In the genomic region with DNA sequence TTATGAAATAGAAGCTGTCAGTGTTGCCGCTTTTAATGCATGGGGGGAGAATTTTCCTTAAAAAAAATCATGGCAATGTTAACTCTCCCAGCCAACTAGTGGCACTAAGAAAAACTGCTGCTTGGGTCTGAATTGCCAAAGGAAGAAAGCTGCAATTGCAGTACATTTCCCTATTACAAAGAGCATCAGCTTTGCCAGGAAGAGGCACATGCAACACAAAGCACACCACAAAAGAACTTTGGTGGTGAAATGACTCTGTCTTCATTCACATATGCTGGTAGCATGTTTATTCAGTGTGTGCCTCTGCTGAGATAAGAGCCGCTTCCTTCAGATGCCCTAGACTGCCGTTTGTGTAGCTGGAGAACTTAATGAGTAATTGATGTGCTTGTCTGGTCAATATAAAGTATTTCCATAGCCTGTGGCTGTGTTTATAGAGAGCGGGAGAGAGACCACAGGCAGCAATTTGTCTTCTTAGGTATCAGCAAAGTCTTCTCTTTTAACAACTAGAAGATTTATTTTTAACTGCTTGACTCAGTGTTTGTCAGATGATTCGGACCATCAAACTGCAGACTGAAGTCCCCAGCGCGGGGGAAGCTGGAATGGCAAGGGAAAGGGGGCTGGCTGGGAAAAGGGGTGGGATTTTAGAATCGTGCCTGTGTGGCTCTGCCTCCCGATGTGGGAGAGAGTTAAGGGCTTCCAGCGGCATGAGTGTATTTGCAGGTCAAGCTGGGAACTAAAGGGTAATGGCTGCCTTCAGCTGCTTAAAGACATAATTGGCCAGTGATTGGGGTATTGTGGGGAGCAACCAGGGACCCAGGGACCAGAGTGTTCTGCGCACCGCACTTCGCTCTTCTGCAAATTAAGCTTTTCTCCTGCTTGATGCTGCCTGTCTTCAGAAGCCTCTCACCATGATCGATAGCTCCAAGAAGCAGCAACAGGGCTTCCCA, we compare ENCODE assay signal across 9 cellular contexts.
DNase-seq lines count a peak whose midpoint lies in the region; ATAC-seq and TF ChIP-seq lines count a peak whose summit lies in the region.
"Had no signal": no experiment of that assay in that cellular context is flagged by ENCODE, and none has a peak within 500 bp of the region (broad histone marks: within the 10 kb centered on the region; RNA-seq: fewer than 3 reads in every experiment).

No MANE protein-coding gene starts in this region.

- 57% methylated on average over 14 of the region's 14 CpGs for WGBS in lower leg skin, 2 donors

- no peaks in the 10 kb centered on the region for H3K9me3 ChIP-seq in BE2C

- no peaks in the 10 kb centered on the region for H3K27me3 ChIP-seq in BE2C

- TF ChIP-seq POLR2A in lower leg skin (IDR thresholded peaks at IDR 0.05): no peak

- H3K4me3 ChIP-seq in BE2C (ENCODE audit: low read depth, low read length) (peak overlapping the region; percentile 61), lower leg skin (ENCODE audit: low read depth, poor library complexity, severe bottlenecking) (no peak overlapping the region)

- peak overlapping the region; percentile 23; the same call in 1 of the 2 replicates for H3K27ac ChIP-seq in VCaP
- H3K27ac ChIP-seq: HL-60 had no signal

- H3K4me1 ChIP-seq in BE2C: 0 out of 2 replicates have a peak, but pooled peaks cover 3% of the 10 kb centered on the region

- no peaks in the 10 kb centered on the region for H3K36me3 ChIP-seq in BE2C

- intact Hi-C loops in Right ventricle myocardium superior (cut with DNase I) (loop anchor here (10.0 kb wide), 1 partner anchor 91 kb away; no protein-coding TSS in a partner anchor), lower leg skin (cut with DNase I; ENCODE audit: low total_unique reads) (no loop called here)

- ATAC-seq in Right ventricle myocardium superior (ENCODE audit: poor library complexity): peak; percentile 62
- no peak for ATAC-seq in GM18502 (IDR thresholded peaks at IDR 0.05; ENCODE audit: poor library complexity, unreplicated experiment)
- ATAC-seq in HG02678 (IDR thresholded peaks at IDR 0.05; ENCODE audit: unreplicated experiment): no peak

- DNase-seq in BE2C (peak; percentile 68), HT1080 (ENCODE audit: low read depth) (peak; percentile 73), Right ventricle myocardium superior (no peak), pons (ENCODE audit: low spot score) (peak; percentile 53), lower leg skin (ENCODE audit: low spot score in 2 of 2) (no peak)

- peak; percentile 68 for TF ChIP-seq CTCF in BE2C (IDR thresholded peaks at IDR 0.05; ENCODE audit: low read depth, low read length)
- TF ChIP-seq CTCF in VCaP (conservative IDR thresholded peaks at IDR 0.05): peak; percentile 50
- no peak for TF ChIP-seq CTCF in lower leg skin (IDR thresholded peaks at IDR 0.05)

Comparison
In these comparisons a context has a peak if more than half of its experiments do, and no peak if none do; other contexts are left out.
1. DNase-seq: peak in BE2C (single experiment), HT1080 (single experiment) and pons (single experiment); none in Right ventricle myocardium superior (single experiment) and lower leg skin (0 of 2).
2. CTCF ChIP-seq: peak in BE2C (single experiment) and VCaP (single experiment); none in lower leg skin (0 of 3).